In the genomic region with DNA sequence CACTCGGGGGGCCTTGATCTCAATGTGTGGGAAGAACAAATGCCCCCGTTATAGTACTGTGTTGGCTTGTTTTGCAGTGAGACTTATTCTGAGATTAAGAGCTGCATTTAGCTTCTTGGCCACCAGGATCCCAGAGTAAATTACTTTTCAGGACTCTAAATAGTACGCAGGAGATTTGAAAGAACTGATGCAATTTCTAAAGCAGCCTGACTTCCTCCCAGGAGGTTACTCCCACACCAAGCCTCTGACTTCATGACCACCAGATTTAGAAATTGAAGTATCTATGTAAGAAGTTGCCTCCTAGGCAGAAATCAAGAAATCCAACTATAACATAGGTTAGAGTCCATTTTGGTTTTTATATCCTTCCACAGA, we compare ENCODE assay signal across 10 cellular contexts.
A peak's percentile ranks its signal among the peaks of the same experiment; 100 is the strongest.
DNase-seq lines count a peak whose midpoint lies in the region; ATAC-seq, FAIRE-seq and TF ChIP-seq lines count a peak whose summit lies in the region.
"Had no signal": no experiment of that assay in that cellular context is flagged by ENCODE, and none has a peak within 500 bp of the region (broad histone marks: within the 10 kb centered on the region; RNA-seq: fewer than 3 reads in every experiment).

No MANE protein-coding gene starts in this region.

- no TSS peak for BruUV-seq in GM12878 (replicated peaks; lab: Mats Ljungman, UMichigan)

- POLR2A ChIA-PET in GM12878 (lab: Charles Lee) = no interaction called here

- no peaks in the 10 kb centered on the region for H3K79me2 ChIP-seq in GM12878 (ENCODE audit: control insufficient read depth, insufficient read depth, low read length)

- SMC1A ChIA-PET in GM12878 (lab: Charles Lee; ENCODE audit: uncharacterized antibody, unreplicated experiment) = interaction anchor here (1.2 to 2.2 kb wide), 2 partner anchors 26 to 117 kb away, joined by 3 to 4 read pairs; no protein-coding TSS in a partner anchor

- RAD21 ChIA-PET in GM12878 (lab: Charles Lee; ENCODE audit: unreplicated experiment) = interaction anchor here (0.7 to 1.5 kb wide), 2 partner anchors 17 to 178 kb away, joined by 3 read pairs; no protein-coding TSS in a partner anchor

- FAIRE-seq in GM12878 (lab: Jason Lieb, UNC) = no peak

- TF ChIP-seq CTCF in HL-60 (IDR thresholded peaks at IDR 0.05; ENCODE audit: insufficient read depth, low read length) (no peak), GM12878 (IDR thresholded peaks at IDR 0.05 in 2 of 3, conservative IDR thresholded peaks at IDR 0.05 in 1 of 3; ENCODE audit: control insufficient read depth in 2 of 3, extremely low read depth in 1 of 3, insufficient read depth in 1 of 3, low read depth in 3 of 3, low read length in 3 of 3) (0 out of 6 replicates have a peak, but pooled peaks of 1 of the 3 experiments have one; percentile 1)

- WGBS in GM12878 (ENCODE audit: insufficient coverage, insufficient replicate concordance, low lambda C conversion rate, missing lambda C conversion rate) = 27% methylated on average over 3 of the region's 3 CpGs
- 80% methylated on average over 1 of the region's 3 CpGs; no CpG with 5 or more reads in 1 of the 2 experiments for WGBS in mesodermal cell (ENCODE audit: insufficient coverage in 2 of 2), 2 experiments

- no peak for TF ChIP-seq EP300 in GM12878 (IDR thresholded peaks at IDR 0.05; ENCODE audit: borderline replicate concordance in 1 of 2, control insufficient read depth in 1 of 2, low read depth in 2 of 2, low read length in 2 of 2)

- H3K4me1 ChIP-seq in BLaER1 treated with 17β-estradiol and CSF1 and Interleukin-3, amounts not matched to agents 10 nM and 100 nM = peaks cover 23 to 37% (median 30%) of the 10 kb centered on the region in 10 experiments
- H3K4me1 ChIP-seq in GM12878 (ENCODE audit: control insufficient read depth, insufficient read depth, low read length) = peaks cover 24% of the 10 kb centered on the region
- peaks cover 6% of the 10 kb centered on the region for H3K4me1 ChIP-seq in mesodermal cell (ENCODE audit: control insufficient read depth, insufficient read depth, low read length, poor library complexity, severe bottlenecking)
- no peaks in the 10 kb centered on the region for H3K4me1 ChIP-seq in effector memory CD4-positive, alpha-beta T cell (ENCODE audit: control insufficient read depth, insufficient read depth, low read length, poor library complexity, severe bottlenecking)

- in situ Hi-C loops in GM12878 (cut with MboI) = no loop called here

- peaks cover 6 to 50% (median 24%) of the 10 kb centered on the region in 11 experiments; a peak in 21 of 22 replicates for H3K36me3 ChIP-seq in BLaER1 treated with 17β-estradiol and CSF1 and Interleukin-3, amounts not matched to agents 10 nM and 100 nM
- H3K36me3 ChIP-seq in GM12878 (ENCODE audit: control insufficient read depth in 2 of 2, insufficient read depth in 2 of 2, low read length in 1 of 2) (no peaks in the 10 kb centered on the region), mesodermal cell (ENCODE audit: control insufficient read depth, insufficient read depth, low read length) (peaks cover 74% of the 10 kb centered on the region)
- H3K36me3 ChIP-seq in effector memory CD4-positive, alpha-beta T cell (ENCODE audit: control insufficient read depth, insufficient read depth, low read length) = no peaks in the 10 kb centered on the region

- peaks cover 0 to 21% (median 6%) of the 10 kb centered on the region in 11 experiments; a peak in 11 of 22 replicates for H3K9me3 ChIP-seq in BLaER1 treated with 17β-estradiol and CSF1 and Interleukin-3, amounts not matched to agents 10 nM and 100 nM (replicated peaks in 1 of 11)
- no peaks in the 10 kb centered on the region for H3K9me3 ChIP-seq in GM12878 (replicated peaks; ENCODE audit: control insufficient read depth, insufficient read depth, low read length)
- no peaks in the 10 kb centered on the region for H3K9me3 ChIP-seq in mesodermal cell (ENCODE audit: control insufficient read depth, low read length)
- no peaks in the 10 kb centered on the region for H3K9me3 ChIP-seq in effector memory CD4-positive, alpha-beta T cell (ENCODE audit: control insufficient read depth, low read length)

- no peak overlapping the region for H2AFZ ChIP-seq in GM12878 (ENCODE audit: control insufficient read depth, low read depth, low read length)

- intact Hi-C loops in GM12878 (cut with micrococcal nuclease; ENCODE audit: unreplicated experiment) = loop anchor here (2.0 kb wide), 1 partner anchor 66 kb away; no protein-coding TSS in a partner anchor

- TF ChIP-seq RAD21 in GM12878 (IDR thresholded peaks at IDR 0.05; ENCODE audit: insufficient read depth, low read depth, low read length) = no peak

- H3K27me3 ChIP-seq in BLaER1 treated with 17β-estradiol and CSF1 and Interleukin-3, amounts not matched to agents 10 nM and 100 nM = no peaks in the 10 kb centered on the region
- H3K27me3 ChIP-seq in HL-60 (ENCODE audit: insufficient read depth, poor library complexity, severe bottlenecking) (no peaks in the 10 kb centered on the region), GM12878 (replicated peaks in 1 of 2; ENCODE audit: control insufficient read depth in 2 of 2, insufficient read depth in 2 of 2, low read length in 1 of 2) (no peaks in the 10 kb centered on the region)
- H3K27me3 ChIP-seq in effector memory CD4-positive, alpha-beta T cell (replicated peaks; ENCODE audit: control insufficient read depth, insufficient read depth, low read length, poor library complexity, severe bottlenecking) = no peaks in the 10 kb centered on the region

- H4K20me1 ChIP-seq in BLaER1 treated with 17β-estradiol and CSF1 and Interleukin-3, amounts not matched to agents 10 nM and 100 nM = no peaks in the 10 kb centered on the region
- no peaks in the 10 kb centered on the region for H4K20me1 ChIP-seq in GM12878 (ENCODE audit: control insufficient read depth, insufficient read depth)

- ATAC-seq in GM12878 (peak; percentile 35), HG02678 (IDR thresholded peaks at IDR 0.05; ENCODE audit: unreplicated experiment) (no peak)
- ATAC-seq: CD8-positive, alpha-beta T cell had no signal

- CTCF ChIA-PET in GM12878 (lab: Yijun Ruan, JAX) = interaction anchor here (0.6 to 2.1 kb wide), 4 partner anchors 10 to 178 kb away, joined by 3 to 5 read pairs (median 3); no protein-coding TSS in a partner anchor

- no peak overlapping the region; a peak in 1 of 20 replicates for H3K4me3 ChIP-seq in BLaER1 treated with 17β-estradiol and CSF1 and Interleukin-3, amounts not matched to agents 10 nM and 100 nM
- H3K4me3 ChIP-seq in HL-60 (replicated peaks; ENCODE audit: insufficient read depth, low read length) (no peak overlapping the region), GM12878 (no peak overlapping the region), mesodermal cell (ENCODE audit: extremely low read depth, insufficient read depth, low read length, poor library complexity, severe bottlenecking) (no peak overlapping the region)
- H3K4me3 ChIP-seq in effector memory CD4-positive, alpha-beta T cell (ENCODE audit: insufficient read depth, low read depth, low read length, poor library complexity, severe bottlenecking) = no peak overlapping the region

- peak overlapping the region; percentile 62 to 87 (median 79) for H3K4me2 ChIP-seq in BLaER1 treated with 17β-estradiol and CSF1 and Interleukin-3, amounts not matched to agents 10 nM and 100 nM
- H3K4me2 ChIP-seq in GM12878 (ENCODE audit: control insufficient read depth, insufficient read depth) = peak overlapping the region; percentile 57

- H3K27ac ChIP-seq in BLaER1 treated with 17β-estradiol and CSF1 and Interleukin-3, amounts not matched to agents 10 nM and 100 nM = peak overlapping the region; percentile 4 to 92 (median 76); a peak in 21 of 22 replicates
- H3K27ac ChIP-seq in HL-60 (replicated peaks) (no peak overlapping the region), GM12878 (ENCODE audit: control insufficient read depth, insufficient read depth) (no peak overlapping the region), mesodermal cell (ENCODE audit: low read depth, low read length, severe bottlenecking) (peak overlapping the region; percentile 50)
- no peak overlapping the region for H3K27ac ChIP-seq in effector memory CD4-positive, alpha-beta T cell (ENCODE audit: insufficient read depth, low read length, poor library complexity, severe bottlenecking)

- TF ChIP-seq POLR2A in GM12878 (IDR thresholded peaks at IDR 0.05; ENCODE audit: low read depth, low read length) = no peak

- H3K9ac ChIP-seq in BLaER1 treated with 17β-estradiol and CSF1 and Interleukin-3, amounts not matched to agents 10 nM and 100 nM = peak overlapping the region in 9 of 11 experiments; percentile 15 to 74 (median 60); a peak in 14 of 22 replicates
- no peak overlapping the region for H3K9ac ChIP-seq in GM12878 (ENCODE audit: control insufficient read depth, insufficient read depth, low read length)

- DNase-seq in HL-60 (ENCODE audit: low read depth in 1 of 2, low spot score in 1 of 2) = peak; percentile 69 to 79
- no peak for DNase-seq in GM12878 (ENCODE audit: low read depth, low spot score)
- no peak for DNase-seq in effector memory CD4-positive, alpha-beta T cell
- DNase-seq in NK-92 treated with Interleukin-12 subunit alpha and Interleukin-12 subunit beta, amount 100 ng/mL, for 24 hours (lab: John Stamatoyannopoulos, UW) = no peak
- no peak for DNase-seq in cerebellar nuclear complex (lab: John Stamatoyannopoulos, UW)
- DNase-seq: activated B cell treated with CpG ODN at 0.5 μM for 24 hours; CD8-positive, alpha-beta T cell had no signal

TF ChIP-seq in GM12878, 131 proteins besides CTCF, POLR2A, EP300 and RAD21 (continues in another document):
- TF ChIP-seq ZNF622 (IDR thresholded peaks at IDR 0.05) = no peak
- no peak for TF ChIP-seq ZBED1 (IDR thresholded peaks at IDR 0.05; ENCODE audit: borderline replicate concordance)
- peak; percentile 39; the same call in 1 of the 2 replicates for TF ChIP-seq RUNX3 (IDR thresholded peaks at IDR 0.05; ENCODE audit: low read length)
- no peak for TF ChIP-seq CHD1 (IDR thresholded peaks at IDR 0.05; ENCODE audit: low read depth, low read length)

Comparison
In these comparisons a context has a peak if more than half of its experiments do, and no peak if none do; other contexts are left out.
1. H3K27ac ChIP-seq: peak in BLaER1 treated with 17β-estradiol and CSF1 and Interleukin-3, amounts not matched to agents 10 nM and 100 nM (11 of 11) and mesodermal cell (single experiment); none in HL-60 (single experiment), GM12878 (single experiment) and effector memory CD4-positive, alpha-beta T cell (single experiment).
2. DNase-seq: peak in HL-60 (2 of 2); none in GM12878 (single experiment), effector memory CD4-positive, alpha-beta T cell (0 of 3), NK-92 treated with Interleukin-12 subunit alpha and Interleukin-12 subunit beta, amount 100 ng/mL, for 24 hours (single experiment) and cerebellar nuclear complex (0 of 2).